Comparison of ENCODE assay signal across 27 cellular contexts in genomic region chr1:221634010-221634409, GRCh38.
"Had no signal": no experiment of that assay in that cellular context is flagged by ENCODE, and none has a peak within 500 bp of the region (broad histone marks: within the 10 kb centered on the region; RNA-seq: fewer than 3 reads in every experiment).

No MANE protein-coding gene starts in this region.

- H3K4me1 ChIP-seq: gastroesophageal sphincter had no signal

- DNase-seq: activated B cell treated with CpG ODN at 0.5 μM for 24 hours; activated CD4-positive, alpha-beta T cell treated with anti-CD3 and anti-CD28 coated beads for 48 hours; activated CD4-positive, alpha-beta T cell treated with anti-CD3 and anti-CD28 coated beads, Interleukin-2, amount 50 U/mL, for 1 hour; activated CD4-positive, alpha-beta T cell treated with anti-CD3 and anti-CD28 coated beads, Interleukin-2, amount 50 U/mL, for 48 hours; activated CD8-positive, alpha-beta memory T cell treated with anti-CD3 and anti-CD28 coated beads for 24 hours; activated CD8-positive, alpha-beta T cell treated with anti-CD3 and anti-CD28 coated beads for 36 hours; activated effector memory CD4-positive, alpha-beta T cell treated with Interleukin-2 at 50 U/mL for 16 hours; activated gamma-delta T cell treated with Interleukin-2 at 50 U/mL for 16 hours; activated naive CD4-positive, alpha-beta T cell treated with anti-CD3 and anti-CD28 coated beads, Interleukin-2, amount 50 U/mL, for 16 hours; activated naive CD4-positive, alpha-beta T cell treated with Interleukin-2 at 50 U/mL for 16 hours; activated T-cell treated with anti-CD3 and anti-CD28 coated beads, Interleukin-2, amount 50 U/mL, for 4 hours; amniotic stem cell; anterior cingulate cortex; brain microvascular endothelial cell; dorsolateral prefrontal cortex; effector memory CD4-positive, alpha-beta T cell; endodermal cell; heart right ventricle; T-helper 1 cell had no signal

- FAIRE-seq: astrocyte, bronchial epithelial cell had no signal

- H3K27ac ChIP-seq: brain microvascular endothelial cell, coronary artery, dorsolateral prefrontal cortex, gastroesophageal sphincter, heart right ventricle, VCaP had no signal

- H3K9me3 ChIP-seq: gastroesophageal sphincter, heart right ventricle had no signal

- H3K27me3 ChIP-seq: brain microvascular endothelial cell, dorsolateral prefrontal cortex, gastroesophageal sphincter, heart right ventricle had no signal

- ATAC-seq: activated CD4-positive, CD25-positive, alpha-beta regulatory T cell treated with anti-CD3 and anti-CD28 coated beads, Interleukin-2, amount 50 U/mL, for 24 hours; activated CD8-positive, alpha-beta T cell treated with anti-CD3 and anti-CD28 coated beads for 36 hours; activated T-cell treated with anti-CD3 and anti-CD28 coated beads, Interleukin-2, amount 50 U/mL, for 4 hours; activated T-helper 17 cell treated with anti-CD3 and anti-CD28 coated beads, Interleukin-2, amount 50 U/mL, for 72 hours; esophagus mucosa; gastroesophageal sphincter; heart right ventricle had no signal

- H3K4me3 ChIP-seq: coronary artery, dorsolateral prefrontal cortex, gastroesophageal sphincter, heart right ventricle had no signal

- H3K36me3 ChIP-seq: brain microvascular endothelial cell, gastroesophageal sphincter, heart right ventricle had no signal
